8 cellular contexts compared by ENCODE assay signal in genomic region chr6:64012351-64013060, GRCh38.
DNase-seq lines count a peak whose midpoint lies in the region; ATAC-seq and TF ChIP-seq lines count a peak whose summit lies in the region.

No MANE protein-coding gene starts in this region.

- no peaks in the 10 kb centered on the region for H3K27me3 ChIP-seq in heart left ventricle
- no peaks in the 10 kb centered on the region for H3K27me3 ChIP-seq in osteoblast (ENCODE audit: insufficient read depth, low read length)

- H2AFZ ChIP-seq in osteoblast (ENCODE audit: low read length): no peak overlapping the region

- H3K9me3 ChIP-seq in SK-N-MC (ENCODE audit: low read depth, low read length) (no peaks in the 10 kb centered on the region), heart left ventricle (peaks cover 0 to 10% (median 0%) of the 10 kb centered on the region in 12 donors), osteoblast (ENCODE audit: low read depth, low read length) (no peaks in the 10 kb centered on the region)

- H4K20me1 ChIP-seq in osteoblast (ENCODE audit: insufficient read depth, low read length): no peaks in the 10 kb centered on the region

- H3K4me3 ChIP-seq in SK-N-MC: no peak overlapping the region
- peak overlapping the region in 7 of 12 donors; percentile 3 to 25 (median 10) for H3K4me3 ChIP-seq in heart left ventricle
- no peak overlapping the region for H3K4me3 ChIP-seq in osteoblast (ENCODE audit: insufficient read depth, low read length)

- peak in 10 of 12 donors; percentile 13 to 70 (median 38) for TF ChIP-seq CTCF in heart left ventricle (IDR thresholded peaks at IDR 0.05)
- TF ChIP-seq CTCF in osteoblast (IDR thresholded peaks at IDR 0.05; ENCODE audit: extremely low read depth, low read depth, low read length): no peak

- no peak overlapping the region for H3K4me2 ChIP-seq in osteoblast (ENCODE audit: insufficient read depth, low read length)

- WGBS in heart left ventricle, 4 donors: 37 to 49% (median 41%) methylated on average over 4 of the region's 4 CpGs

- DNase-seq in Caki2 (ENCODE audit: low read depth): peak; percentile 87
- DNase-seq in HuH-7 (ENCODE audit: low spot score): peak; percentile 63
- DNase-seq in SK-N-MC (ENCODE audit: low read depth, low spot score): peak; percentile 50
- DNase-seq in heart left ventricle: no peak
- peak; percentile 28 for DNase-seq in stromal cell of bone marrow (ENCODE audit: low read depth)
- no peak for DNase-seq in osteoblast (ENCODE audit: insufficient read length, low spot score, missing footprints)

- no peaks in the 10 kb centered on the region for H3K79me2 ChIP-seq in osteoblast (ENCODE audit: insufficient read depth, low read length)

- H3K36me3 ChIP-seq in SK-N-MC (ENCODE audit: insufficient read depth, low read length): no peaks in the 10 kb centered on the region
- H3K36me3 ChIP-seq in heart left ventricle: no peaks in the 10 kb centered on the region
- no peaks in the 10 kb centered on the region for H3K36me3 ChIP-seq in osteoblast (ENCODE audit: insufficient read depth, low read length)

- TF ChIP-seq POLR2A in heart left ventricle (IDR thresholded peaks at IDR 0.05): no peak

- intact Hi-C loops in heart left ventricle (cut with DNase I): loop anchor here in 6 of 10 donors (2.0 to 10.0 kb wide), 4 partner anchors 312 to 322 kb away; no protein-coding TSS in a partner anchor

- no peak overlapping the region for H3K9ac ChIP-seq in SK-N-MC (ENCODE audit: insufficient read length)

- H3K4me1 ChIP-seq in heart left ventricle (peaks cover 0 to 8% (median 0%) of the 10 kb centered on the region in 12 donors), osteoblast (ENCODE audit: insufficient read depth, low read length) (no peaks in the 10 kb centered on the region)

- ATAC-seq in heart left ventricle: peak; percentile 37 to 73 (median 58)
- no peak for ATAC-seq in HG03442 (IDR thresholded peaks at IDR 0.05; ENCODE audit: unreplicated experiment)
- no peak for ATAC-seq in GM21786 (IDR thresholded peaks at IDR 0.05; ENCODE audit: unreplicated experiment)

- H3K27ac ChIP-seq in SK-N-MC (no peak overlapping the region), heart left ventricle (no peak overlapping the region), osteoblast (ENCODE audit: low read depth, low read length) (no peak overlapping the region)

- in situ Hi-C loops in Caki2 (cut with HindIII; ENCODE audit: low pct_unique_long_range_greater_than_20kb, low sequenced_read_pairs): no loop called here

Comparison
In these comparisons a context has a peak if more than half of its experiments do, and no peak if none do; other contexts are left out.
1. DNase-seq: peak in Caki2 (single experiment), HuH-7 (single experiment), SK-N-MC (single experiment) and stromal cell of bone marrow (single experiment); none in heart left ventricle (0 of 5) and osteoblast (single experiment).
2. H3K4me3 ChIP-seq: peak in heart left ventricle (7 of 12); none in SK-N-MC (single experiment) and osteoblast (single experiment).
3. ATAC-seq: peak in heart left ventricle (4 of 4); none in HG03442 (single experiment) and GM21786 (single experiment).